In genomic region chr9:133959171-133959570, GRCh38 we compare ENCODE assay signal across 18 cellular contexts. TPM values are rescaled to one million over a fixed set of nuclear protein-coding genes. Genes with fewer than 3 reads are reported as not detected.
A peak's percentile ranks its signal among the peaks of the same experiment; 100 is the strongest.
DNase-seq lines count a peak whose midpoint lies in the region; ATAC-seq and TF ChIP-seq lines count a peak whose summit lies in the region.
"Had no signal": no experiment of that assay in that cellular context is flagged by ENCODE, and none has a peak within 500 bp of the region (broad histone marks: within the 10 kb centered on the region; RNA-seq: fewer than 3 reads in every experiment).

No MANE protein-coding gene starts in this region.

- H3K36me3 ChIP-seq in right atrium auricular region (no peaks in the 10 kb centered on the region), Karpas-422 (ENCODE audit: insufficient read depth, low read length) (no peaks in the 10 kb centered on the region), iPS-15b (ENCODE audit: control insufficient read depth, insufficient read depth, low read length) (no peaks in the 10 kb centered on the region)
- H3K36me3 ChIP-seq: adrenal gland, pancreas had no signal

- H3K27ac ChIP-seq in right atrium auricular region = no peak overlapping the region
- H3K27ac ChIP-seq in Karpas-422 (ENCODE audit: low read length) = peak overlapping the region; percentile 89

- ATAC-seq in Right ventricle myocardium inferior = no peak
- no peak for ATAC-seq in stimulated activated memory B cell treated with anti-CD40 and anti-IgM and Interleukin-4, amounts not matched to agents 10 μg/mL and 1 μg/mL and 100 μg/mL, for 72 hours
- no peak for ATAC-seq in activated CD8-positive, alpha-beta memory T cell treated with anti-CD3 and anti-CD28 coated beads, Interleukin-2, amount 10 ng/mL, durations not matched to agents 7 days and 5 days
- ATAC-seq: activated T-helper 17 cell treated with anti-CD3 and anti-CD28 coated beads, Interleukin-2, amount 50 U/mL, for 72 hours; effector memory CD8-positive, alpha-beta T cell; Panc1; pancreas; stimulated activated naive CD8-positive, alpha-beta T cell treated with anti-CD3 and anti-CD28 coated beads, Interleukin-15, Interleukin-2, amounts not matched to agents 100 U/mL and 50 U/mL, for 24 hours had no signal

- H3K27ac Mint-ChIP-seq in stimulated activated memory B cell treated with anti-CD40 and anti-IgM and Interleukin-4, amounts not matched to agents 10 μg/mL and 1 μg/mL and 100 μg/mL, for 72 hours = peak overlapping the region; percentile 79
- no peak overlapping the region for H3K27ac Mint-ChIP-seq in activated CD8-positive, alpha-beta memory T cell treated with anti-CD3 and anti-CD28 coated beads, Interleukin-2, amount 10 ng/mL, durations not matched to agents 7 days and 5 days
- no peak overlapping the region for H3K27ac Mint-ChIP-seq in activated naive CD4-positive, alpha-beta T cell treated with anti-CD3 and anti-CD28 coated beads, Interleukin-2, amount 10 ng/mL, durations not matched to agents 7 days and 5 days
- H3K27ac Mint-ChIP-seq: activated T-helper 17 cell treated with anti-CD3 and anti-CD28 coated beads, Interleukin-2, amount 50 U/mL, for 72 hours had no signal

- no peaks in the 10 kb centered on the region for H3K79me2 ChIP-seq in Karpas-422 (ENCODE audit: low read length)

- DNase-seq in Right ventricle myocardium inferior (ENCODE audit: missing footprints) = peak; percentile 22
- no peak for DNase-seq in right atrium auricular region (ENCODE audit: low spot score)
- DNase-seq in Karpas-422 = no peak
- DNase-seq in activated CD8-positive, alpha-beta memory T cell treated with anti-CD3 and anti-CD28 coated beads, Interleukin-2, amount 10 ng/mL, durations not matched to agents 7 days and 5 days = no peak
- DNase-seq in activated CD4-positive, alpha-beta T cell treated with anti-CD3 and anti-CD28 coated beads, Interleukin-2, amount 50 U/mL, for 4 hours = no peak
- DNase-seq in activated naive CD4-positive, alpha-beta T cell treated with anti-CD3 and anti-CD28 coated beads, Interleukin-2, amount 10 ng/mL, durations not matched to agents 7 days and 5 days = no peak
- DNase-seq: 8988T; effector memory CD8-positive, alpha-beta T cell; hippocampal formation; MV-4-11; NCI-H748 treated with DMSO at 0.1 percent for 48 hours; stimulated activated naive CD8-positive, alpha-beta T cell treated with anti-CD3 and anti-CD28 coated beads, Interleukin-15, Interleukin-2, amounts not matched to agents 100 U/mL and 50 U/mL, for 24 hours had no signal

- no peaks in the 10 kb centered on the region for H3K9me2 ChIP-seq in Karpas-422 (replicated peaks; ENCODE audit: insufficient read depth, low read length)

- H3K4me1 Mint-ChIP-seq in stimulated activated memory B cell treated with anti-CD40 and anti-IgM and Interleukin-4, amounts not matched to agents 10 μg/mL and 1 μg/mL and 100 μg/mL, for 72 hours = peaks cover 86% of the 10 kb centered on the region
- H3K4me1 Mint-ChIP-seq in activated CD8-positive, alpha-beta memory T cell treated with anti-CD3 and anti-CD28 coated beads, Interleukin-2, amount 10 ng/mL, durations not matched to agents 7 days and 5 days = peaks cover 8% of the 10 kb centered on the region
- H3K4me1 Mint-ChIP-seq in activated naive CD4-positive, alpha-beta T cell treated with anti-CD3 and anti-CD28 coated beads, Interleukin-2, amount 10 ng/mL, durations not matched to agents 7 days and 5 days = peaks cover 14% of the 10 kb centered on the region

- H4K20me1 ChIP-seq in Karpas-422 (ENCODE audit: insufficient read depth, low read depth, low read length) = peaks cover 7% of the 10 kb centered on the region; the same call in 1 of the 2 replicates

- peak overlapping the region; percentile 81 for H3K4me3 Mint-ChIP-seq in stimulated activated memory B cell treated with anti-CD40 and anti-IgM and Interleukin-4, amounts not matched to agents 10 μg/mL and 1 μg/mL and 100 μg/mL, for 72 hours
- H3K4me3 Mint-ChIP-seq in activated CD8-positive, alpha-beta memory T cell treated with anti-CD3 and anti-CD28 coated beads, Interleukin-2, amount 10 ng/mL, durations not matched to agents 7 days and 5 days = no peak overlapping the region
- no peak overlapping the region for H3K4me3 Mint-ChIP-seq in activated naive CD4-positive, alpha-beta T cell treated with anti-CD3 and anti-CD28 coated beads, Interleukin-2, amount 10 ng/mL, durations not matched to agents 7 days and 5 days
- H3K4me3 Mint-ChIP-seq: activated T-helper 17 cell treated with anti-CD3 and anti-CD28 coated beads, Interleukin-2, amount 50 U/mL, for 72 hours had no signal

- peaks cover 0 to 49% of the 10 kb centered on the region in 2 donors for H3K4me1 ChIP-seq in right atrium auricular region
- peaks cover 77% of the 10 kb centered on the region for H3K4me1 ChIP-seq in Karpas-422 (ENCODE audit: low read length)
- H3K4me1 ChIP-seq in iPS-15b (ENCODE audit: control insufficient read depth, insufficient read depth, low read length) = peaks cover 8% of the 10 kb centered on the region

- no peaks in the 10 kb centered on the region for H3K27me3 ChIP-seq in right atrium auricular region
- H3K27me3 ChIP-seq in Karpas-422 (ENCODE audit: low read length) = no peaks in the 10 kb centered on the region; the same call in 1 of the 2 replicates
- H3K27me3 ChIP-seq in iPS-15b (ENCODE audit: control insufficient read depth, insufficient read depth, low read length) = no peaks in the 10 kb centered on the region
- H3K27me3 ChIP-seq: adrenal gland, pancreas had no signal

- H2AFZ ChIP-seq in Karpas-422 (ENCODE audit: low read length) = no peak overlapping the region

- CTCF ChIA-PET in activated CD8-positive, alpha-beta memory T cell treated with anti-CD3 and anti-CD28 coated beads, Interleukin-2, amount 10 ng/mL, durations not matched to agents 7 days and 5 days (lab: Charles Lee) = no interaction called here
- CTCF ChIA-PET in activated naive CD4-positive, alpha-beta T cell treated with anti-CD3 and anti-CD28 coated beads, Interleukin-2, amount 10 ng/mL, durations not matched to agents 7 days and 5 days (lab: Charles Lee) = no interaction called here

- peak overlapping the region; percentile 73 for H3K4me2 ChIP-seq in Karpas-422 (ENCODE audit: low read depth, low read length, poor library complexity, severe bottlenecking)

- peaks cover under 1% of the 10 kb centered on the region for H3K36me3 Mint-ChIP-seq in stimulated activated memory B cell treated with anti-CD40 and anti-IgM and Interleukin-4, amounts not matched to agents 10 μg/mL and 1 μg/mL and 100 μg/mL, for 72 hours
- H3K36me3 Mint-ChIP-seq in activated CD8-positive, alpha-beta memory T cell treated with anti-CD3 and anti-CD28 coated beads, Interleukin-2, amount 10 ng/mL, durations not matched to agents 7 days and 5 days = no peaks in the 10 kb centered on the region
- no peaks in the 10 kb centered on the region for H3K36me3 Mint-ChIP-seq in activated naive CD4-positive, alpha-beta T cell treated with anti-CD3 and anti-CD28 coated beads, Interleukin-2, amount 10 ng/mL, durations not matched to agents 7 days and 5 days

- H3K9ac ChIP-seq in Karpas-422 (ENCODE audit: low read length) = peak overlapping the region; percentile 67
- H3K9ac ChIP-seq in iPS-15b (ENCODE audit: low read depth, low read length) = peak overlapping the region; percentile 37

- H3K27me3 Mint-ChIP-seq in stimulated activated memory B cell treated with anti-CD40 and anti-IgM and Interleukin-4, amounts not matched to agents 10 μg/mL and 1 μg/mL and 100 μg/mL, for 72 hours = no peaks in the 10 kb centered on the region
- no peaks in the 10 kb centered on the region for H3K27me3 Mint-ChIP-seq in activated CD8-positive, alpha-beta memory T cell treated with anti-CD3 and anti-CD28 coated beads, Interleukin-2, amount 10 ng/mL, durations not matched to agents 7 days and 5 days
- peaks cover 14% of the 10 kb centered on the region for H3K27me3 Mint-ChIP-seq in activated naive CD4-positive, alpha-beta T cell treated with anti-CD3 and anti-CD28 coated beads, Interleukin-2, amount 10 ng/mL, durations not matched to agents 7 days and 5 days
- H3K27me3 Mint-ChIP-seq: activated T-helper 17 cell treated with anti-CD3 and anti-CD28 coated beads, Interleukin-2, amount 50 U/mL, for 72 hours had no signal

- H3K4me3 ChIP-seq in right atrium auricular region (no peak overlapping the region), Karpas-422 (ENCODE audit: low read length) (peak overlapping the region; percentile 55; the same call in 1 of the 2 replicates), iPS-15b (ENCODE audit: low read depth, low read length) (no peak overlapping the region)
- H3K4me3 ChIP-seq: adrenal gland, pancreas had no signal

- H3K9me3 Mint-ChIP-seq in stimulated activated memory B cell treated with anti-CD40 and anti-IgM and Interleukin-4, amounts not matched to agents 10 μg/mL and 1 μg/mL and 100 μg/mL, for 72 hours = no peaks in the 10 kb centered on the region
- no peaks in the 10 kb centered on the region for H3K9me3 Mint-ChIP-seq in activated CD8-positive, alpha-beta memory T cell treated with anti-CD3 and anti-CD28 coated beads, Interleukin-2, amount 10 ng/mL, durations not matched to agents 7 days and 5 days (ENCODE audit: low read depth)
- peaks cover 6% of the 10 kb centered on the region for H3K9me3 Mint-ChIP-seq in activated naive CD4-positive, alpha-beta T cell treated with anti-CD3 and anti-CD28 coated beads, Interleukin-2, amount 10 ng/mL, durations not matched to agents 7 days and 5 days
- H3K9me3 Mint-ChIP-seq: effector memory CD8-positive, alpha-beta T cell had no signal

- no peak for TF ChIP-seq CTCF in right atrium auricular region (IDR thresholded peaks at IDR 0.05)

- intact Hi-C loops in Right ventricle myocardium inferior (cut with DNase I) = no loop called here

- H3K9me3 ChIP-seq in right atrium auricular region = peaks cover 0 to 2% of the 10 kb centered on the region in 2 donors
- H3K9me3 ChIP-seq in Karpas-422 (ENCODE audit: low read length) = no peaks in the 10 kb centered on the region
- no peaks in the 10 kb centered on the region for H3K9me3 ChIP-seq in iPS-15b (ENCODE audit: control insufficient read depth, insufficient read depth, low read length)
- H3K9me3 ChIP-seq: adrenal gland, pancreas had no signal

RNA-seq across cellular contexts. Expression of gene VAV2, which starts 33.0 kb away (rescaled TPM):
- total RNA-seq in Right ventricle myocardium inferior (7.6 TPM), right atrium auricular region (1 to 10 TPM; 3.4 to 6.0 TPM)
- total RNA-seq in Karpas-422 (2014; rRNA removed; shearing (Covaris generic); ENCODE audit: low replicate concordance) = 3.5 and 9.6 TPM in 2 replicates
- total RNA-seq in activated CD8-positive, alpha-beta memory T cell treated with anti-CD3 and anti-CD28 coated beads, Interleukin-2, amount 10 ng/mL, durations not matched to agents 7 days and 5 days = 1 to 10 TPM; 5.1 to 5.5 TPM
